ENCODE assay signal across 8 cellular contexts in the genomic region with DNA sequence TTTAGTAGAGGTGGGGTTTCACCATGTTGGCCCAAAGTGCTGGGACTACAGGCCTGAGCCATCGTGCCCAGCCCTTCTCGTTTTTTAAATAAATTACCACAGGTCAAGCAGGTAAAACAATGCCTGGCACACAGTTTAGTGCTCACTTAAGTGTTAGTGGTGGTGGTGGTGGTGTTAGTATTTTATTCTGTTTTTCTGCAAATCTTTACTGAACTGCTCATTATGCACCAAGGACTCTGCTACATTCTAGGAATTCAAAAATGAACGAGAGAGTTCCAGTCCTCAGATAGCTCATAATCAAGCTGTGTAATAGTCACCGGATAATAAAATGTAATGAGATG. TPM values are rescaled to one million over a fixed set of nuclear protein-coding genes. Genes with fewer than 3 reads are reported as not detected.
A peak's percentile ranks its signal among the peaks of the same experiment; 100 is the strongest.
DNase-seq lines count a peak whose midpoint lies in the region; ATAC-seq and TF ChIP-seq lines count a peak whose summit lies in the region.

No MANE protein-coding gene starts in this region.

- POLR2A ChIA-PET in PC-3 (lab: Charles Lee; ENCODE audit: unreplicated experiment) = interaction anchor here (0.6 kb wide), 1 partner anchor 62 kb away, joined by 4 read pairs; no protein-coding TSS in a partner anchor

- no peak for TF ChIP-seq EP300 in esophagus muscularis mucosa (IDR thresholded peaks at IDR 0.05)

- 2% methylated on average over 4 of the region's 4 CpGs for WGBS in esophagus muscularis mucosa

- CTCF ChIA-PET in PC-3 (lab: Charles Lee) = no interaction called here

- H3K79me2 ChIP-seq in DOHH2 (ENCODE audit: control insufficient read depth, low read length) (peaks cover 46% of the 10 kb centered on the region), PC-3 (ENCODE audit: low read length) (peaks cover 26% of the 10 kb centered on the region), parathyroid adenoma (peaks cover 22% of the 10 kb centered on the region)

- H3K27ac ChIP-seq in DOHH2 (ENCODE audit: low read depth, low read length) (peak overlapping the region; percentile 73), PC-3 (ENCODE audit: low read length) (peak overlapping the region; percentile 85), esophagus muscularis mucosa (replicated peaks in 1 of 4) (peak overlapping the region; percentile 85 to 94 (median 89)), parathyroid adenoma (peak overlapping the region; percentile 95)

- peak overlapping the region; percentile 74 for H3K4me2 ChIP-seq in DOHH2 (ENCODE audit: low read length)
- H3K4me2 ChIP-seq in PC-3 (ENCODE audit: low read length) = peak overlapping the region; percentile 92
- peak overlapping the region; percentile 77 for H3K4me2 ChIP-seq in parathyroid adenoma (ENCODE audit: low read length)

- no peak for TF ChIP-seq POLR2A in esophagus muscularis mucosa (IDR thresholded peaks at IDR 0.05; ENCODE audit: low read depth)

- intact Hi-C loops in PC-3 (cut with micrococcal nuclease) = loop anchor here (2.0 to 5.0 kb wide), 2 partner anchors 64 to 72 kb away; a partner anchor contains a TSS
- intact Hi-C loops in esophagus muscularis mucosa (cut with DNase I) = no loop called here

- H3K9me2 ChIP-seq in DOHH2 (replicated peaks; ENCODE audit: control insufficient read depth, low read length) = no peaks in the 10 kb centered on the region
- H3K9me2 ChIP-seq in PC-3 (replicated peaks; ENCODE audit: low read length) = no peaks in the 10 kb centered on the region

- DNase-seq in PC-3 (no peak), esophagus muscularis mucosa (ENCODE audit: extremely low spot score) (no peak), epidermal melanocyte (ENCODE audit: insufficient read length, low spot score) (no peak), GDM1 (lab: John Stamatoyannopoulos, UW) (no peak), NCI-H1436 treated with DMSO at 0.1 percent for 48 hours (lab: John Stamatoyannopoulos, UW) (no peak)

- H3F3A ChIP-seq in DOHH2 (ENCODE audit: control insufficient read depth, insufficient read depth) (peaks cover 7% of the 10 kb centered on the region; the same call in 1 of the 2 replicates), PC-3 (ENCODE audit: low read length, unreplicated experiment) (no peaks in the 10 kb centered on the region)

- peaks cover 33% of the 10 kb centered on the region for H3K36me3 ChIP-seq in DOHH2 (ENCODE audit: control insufficient read depth, low read length)
- H3K36me3 ChIP-seq in PC-3 (ENCODE audit: low read depth, low read length) = no peaks in the 10 kb centered on the region; the same call in 1 of the 2 replicates
- peaks cover 6 to 35% (median 20%) of the 10 kb centered on the region in 4 donors for H3K36me3 ChIP-seq in esophagus muscularis mucosa
- no peaks in the 10 kb centered on the region for H3K36me3 ChIP-seq in parathyroid adenoma (ENCODE audit: control insufficient read depth, insufficient read depth, low read length)

- H3K4me1 ChIP-seq in DOHH2 (ENCODE audit: control insufficient read depth, low read length) (peaks cover 19% of the 10 kb centered on the region), PC-3 (ENCODE audit: insufficient read depth, low read length) (peaks cover 11% of the 10 kb centered on the region; the same call in 1 of the 2 replicates), esophagus muscularis mucosa (peaks cover 16 to 34% (median 27%) of the 10 kb centered on the region in 4 donors), parathyroid adenoma (no peaks in the 10 kb centered on the region)

- H2AFZ ChIP-seq in PC-3 (ENCODE audit: low read length) (peak overlapping the region; percentile 79), parathyroid adenoma (peak overlapping the region; percentile 95)

- BruUV-seq in PC-3 (replicated peaks; lab: Mats Ljungman, UMichigan) = no TSS peak

- H3K9me3 ChIP-seq in DOHH2 (ENCODE audit: control insufficient read depth, insufficient read depth, low read length) = no peaks in the 10 kb centered on the region
- no peaks in the 10 kb centered on the region for H3K9me3 ChIP-seq in PC-3 (ENCODE audit: low read length)
- H3K9me3 ChIP-seq in esophagus muscularis mucosa = no peaks in the 10 kb centered on the region
- no peaks in the 10 kb centered on the region for H3K9me3 ChIP-seq in parathyroid adenoma (ENCODE audit: control insufficient read depth, low read length)

- no peak for TF ChIP-seq CTCF in DOHH2 (IDR thresholded peaks at IDR 0.05; ENCODE audit: low read depth, low read length, poor library complexity, severe bottlenecking)
- TF ChIP-seq CTCF in PC-3 (conservative IDR thresholded peaks at IDR 0.05; ENCODE audit: low read depth, low read length) = no peak
- no peak for TF ChIP-seq CTCF in esophagus muscularis mucosa (IDR thresholded peaks at IDR 0.05)
- TF ChIP-seq CTCF in parathyroid adenoma (IDR thresholded peaks at IDR 0.05) = no peak

- H4K20me1 ChIP-seq in DOHH2 (ENCODE audit: control insufficient read depth, insufficient read depth, low read depth, low read length) (peaks cover 4% of the 10 kb centered on the region; the same call in 1 of the 2 replicates), PC-3 (ENCODE audit: low read length) (no peaks in the 10 kb centered on the region)

- H3K27me3 ChIP-seq in DOHH2 (ENCODE audit: control insufficient read depth, low read length) (no peaks in the 10 kb centered on the region), PC-3 (ENCODE audit: low read length) (no peaks in the 10 kb centered on the region), esophagus muscularis mucosa (no peaks in the 10 kb centered on the region), parathyroid adenoma (ENCODE audit: control insufficient read depth, insufficient read depth, low read length) (no peaks in the 10 kb centered on the region)

- H3K9ac ChIP-seq in PC-3 (ENCODE audit: low read length) (peak overlapping the region; percentile 92), parathyroid adenoma (peak overlapping the region; percentile 75)

- H3K4me3 ChIP-seq in DOHH2 (ENCODE audit: low read length) = peak overlapping the region; percentile 86
- peak overlapping the region; percentile 74 for H3K4me3 ChIP-seq in PC-3 (ENCODE audit: low read length)
- peak overlapping the region; percentile 67 to 79 (median 70) for H3K4me3 ChIP-seq in esophagus muscularis mucosa
- peak overlapping the region; percentile 98 for H3K4me3 ChIP-seq in parathyroid adenoma (ENCODE audit: low read depth, low read length)

- no peak; the same call in 1 of the 2 replicates for ATAC-seq in PC-3
- no peak for ATAC-seq in HG03039 (IDR thresholded peaks at IDR 0.05; ENCODE audit: unreplicated experiment)

RNA-seq across cellular contexts. Expression of a gene that starts 0.7 kb away (rescaled TPM):
- 12.8 and 13.8 TPM in 2 replicates for total RNA-seq in PC-3 (2014; rRNA removed)
- 10 to 100 TPM; 13.6 to 26.2 (median 21.8) TPM for total RNA-seq in esophagus muscularis mucosa

RNA-seq across cellular contexts. Expression of a gene that starts 18.4 kb away (rescaled TPM):
- total RNA-seq in PC-3 (2014; rRNA removed) (162 and 188 TPM in 2 replicates), esophagus muscularis mucosa (10 to 100 TPM; 28.7 to 53.3 (median 36.7) TPM)

RNA-seq across cellular contexts. Expression of a gene that starts 21.7 kb away (rescaled TPM):
- not detected in 2 replicates for total RNA-seq in PC-3 (2014; rRNA removed)
- 1 to 10 TPM in 3 of 4 donors, under 1 TPM in 1; 0.83 to 9.7 (median 2.9) TPM for total RNA-seq in esophagus muscularis mucosa

RNA-seq across cellular contexts. Expression of a gene that starts 43.7 kb away (rescaled TPM):
- total RNA-seq in PC-3 (2014; rRNA removed) = not detected in 2 replicates
- total RNA-seq in esophagus muscularis mucosa = not detected
